ENCODE assay signal across 27 cellular contexts in genomic region chr9:34797367-34797766, GRCh38.
"Had no signal": no experiment of that assay in that cellular context is flagged by ENCODE, and none has a peak within 500 bp of the region (broad histone marks: within the 10 kb centered on the region; RNA-seq: fewer than 3 reads in every experiment).

No MANE protein-coding gene starts in this region.

- H3K27ac Mint-ChIP-seq: dendritic cell treated with granulocyte-macrophage colony-stimulating factor and Interleukin-4, amounts not matched to agents 40 ng/mL and 50 ng/mL, for 4 days; memory B cell; naive B cell; nephron; stimulated activated effector memory CD8-positive, alpha-beta T cell treated with anti-CD3 and anti-CD28 coated beads, Interleukin-12 subunit alpha, Interleukin-12 subunit beta, amount 100 ng/mL, for 72 hours had no signal

- H3K36me3 Mint-ChIP-seq: memory B cell; naive B cell; stimulated activated effector memory CD8-positive, alpha-beta T cell treated with anti-CD3 and anti-CD28 coated beads, Interleukin-12 subunit alpha, Interleukin-12 subunit beta, amount 100 ng/mL, for 72 hours had no signal

- H3K9me3 ChIP-seq: colonic mucosa, esophagus squamous epithelium, ovary, psoas muscle, sigmoid colon, stomach, thyroid gland, vagina had no signal

- H3K27ac ChIP-seq: colonic mucosa, esophagus squamous epithelium, heart right ventricle, ovary, psoas muscle, sigmoid colon, stomach, thyroid gland, vagina had no signal

- FAIRE-seq: keratinocyte had no signal

- H3K27me3 ChIP-seq: colonic mucosa, ovary, thyroid gland, vagina had no signal

- H3K4me3 Mint-ChIP-seq: dendritic cell treated with granulocyte-macrophage colony-stimulating factor and Interleukin-4, amounts not matched to agents 40 ng/mL and 50 ng/mL, for 4 days; memory B cell; naive B cell; nephron; stimulated activated effector memory CD8-positive, alpha-beta T cell treated with anti-CD3 and anti-CD28 coated beads, Interleukin-12 subunit alpha, Interleukin-12 subunit beta, amount 100 ng/mL, for 72 hours had no signal

- H3K4me1 ChIP-seq: colonic mucosa, esophagus squamous epithelium, heart right ventricle, psoas muscle, sigmoid colon, stomach, thyroid gland, vagina had no signal

- DNase-seq: colonic mucosa; effector CD8-positive, alpha-beta T cell; erythroblast; esophagus squamous epithelium; foreskin melanocyte; glutamatergic neuron; heart right ventricle; hippocampal formation; naive B cell; occipital lobe; ovary; psoas muscle; right cardiac atrium; sigmoid colon; stimulated activated CD4-positive, alpha-beta T cell treated with anti-CD3 and anti-CD28 coated beads, Interleukin-2, amount 100 ng/mL, for 24 hours; stimulated activated CD4-positive, alpha-beta T cell treated with anti-CD3 and anti-CD28 coated beads, Interleukin-4, amount 100 ng/mL, for 24 hours; stimulated activated naive CD4-positive, alpha-beta T cell treated with Interleukin-2 at 50 U/mL for 16 hours; stomach; thyroid gland had no signal

- H3K4me3 ChIP-seq: colonic mucosa, esophagus squamous epithelium, heart right ventricle, lung, ovary, psoas muscle, sigmoid colon, stomach, thyroid gland, vagina had no signal

- H3K9me3 Mint-ChIP-seq: memory B cell; stimulated activated effector memory CD8-positive, alpha-beta T cell treated with anti-CD3 and anti-CD28 coated beads, Interleukin-12 subunit alpha, Interleukin-12 subunit beta, amount 100 ng/mL, for 72 hours had no signal

- H3K4me1 Mint-ChIP-seq: memory B cell; naive B cell; nephron; stimulated activated effector memory CD8-positive, alpha-beta T cell treated with anti-CD3 and anti-CD28 coated beads, Interleukin-12 subunit alpha, Interleukin-12 subunit beta, amount 100 ng/mL, for 72 hours had no signal

- H3K36me3 ChIP-seq: colonic mucosa, esophagus squamous epithelium, heart right ventricle, ovary, sigmoid colon, stomach, thyroid gland, vagina had no signal

- ATAC-seq: heart right ventricle; left lobe of liver; psoas muscle; right cardiac atrium; stimulated activated effector memory CD8-positive, alpha-beta T cell treated with anti-CD3 and anti-CD28 coated beads, Interleukin-12 subunit alpha, Interleukin-12 subunit beta, amount 100 ng/mL, for 72 hours had no signal
